Comparison of ENCODE assay signal across 14 cellular contexts in genomic region chr9:75431388-75431787, GRCh38.
"Had no signal": no experiment of that assay in that cellular context is flagged by ENCODE, and none has a peak within 500 bp of the region (broad histone marks: within the 10 kb centered on the region; RNA-seq: fewer than 3 reads in every experiment).

No MANE protein-coding gene starts in this region.

- H3K4me3 ChIP-seq: SK-N-MC, skin epidermis had no signal

- H3K27ac ChIP-seq: epithelial cell of prostate, SK-N-MC had no signal

- ATAC-seq: effector memory CD8-positive, alpha-beta T cell; stimulated activated naive CD8-positive, alpha-beta T cell treated with anti-CD3 and anti-CD28 coated beads, Interleukin-15, amount 100 ng/mL, for 72 hours; T-cell had no signal

- DNase-seq: activated CD4-positive, alpha-beta memory T cell treated with anti-CD3 and anti-CD28 coated beads, Interleukin-2, amount 10 ng/mL, durations not matched to agents 7 days and 5 days; activated CD4-positive, alpha-beta T cell treated with anti-CD3 and anti-CD28 coated beads for 1 hour; activated CD8-positive, alpha-beta memory T cell treated with anti-CD3 and anti-CD28 coated beads, Interleukin-2, amount 50 U/mL, for 4 hours; activated naive CD4-positive, alpha-beta T cell treated with Interleukin-2 at 50 U/mL for 16 hours; central memory CD4-positive, alpha-beta T cell; effector memory CD8-positive, alpha-beta T cell; mesendoderm; stimulated activated CD4-positive, alpha-beta T cell treated with anti-CD3 and anti-CD28 coated beads, Interleukin-4, amount 100 ng/mL, for 4 hours; stimulated activated naive CD8-positive, alpha-beta T cell treated with anti-CD3 and anti-CD28 coated beads, Interleukin-15, amount 100 ng/mL, for 72 hours; T-cell; T1000 had no signal
